ENCODE assay signal across 1 cellular context in genomic region chr7:149790146-149790548, GRCh38.
TF ChIP-seq lines count a peak whose summit lies in the region.

No MANE protein-coding gene starts in this region.

TF ChIP-seq in K562, 482 proteins besides CTCF, POLR2A, EP300 and RAD21 (continued from another document and continues in another):
- TF ChIP-seq TFAP4 (CRISPR knock-in tag; IDR thresholded peaks at IDR 0.05; ENCODE audit: borderline replicate concordance) (peak; percentile 50; the same call in 1 of the 2 replicates), RBFOX2 (IDR thresholded peaks at IDR 0.05; ENCODE audit: low read depth, low read length) (no peak), CHD1 (IDR thresholded peaks at IDR 0.05; ENCODE audit: low read length) (no peak), VEZF1 (CRISPR knock-in tag; IDR thresholded peaks at IDR 0.05) (peak; percentile 37; the same call in 1 of the 2 replicates), ZNF384 (IDR thresholded peaks at IDR 0.05; ENCODE audit: low read depth, low read length) (peak; percentile 34; the same call in 1 of the 2 replicates), RBM39 (optimal IDR thresholded peaks at IDR 0.05; ENCODE audit: low read depth, low read length) (no peak), ZNF24 (IDR thresholded peaks at IDR 0.05) (peak; percentile 52; the same call in 1 of the 2 replicates), TSHZ1 (CRISPR knock-in tag; IDR thresholded peaks at IDR 0.05) (no peak), SIN3B (IDR thresholded peaks at IDR 0.05; ENCODE audit: low read depth) (0 out of 2 replicates have a peak, but pooled peaks have one; percentile 43), MAZ (CRISPR knock-in tag; conservative IDR thresholded peaks at IDR 0.05 in 1 of 2, IDR thresholded peaks at IDR 0.05 in 1 of 2) (peak; percentile 49 to 82; a peak in 3 of 4 replicates), HDAC3 (IDR thresholded peaks at IDR 0.05; ENCODE audit: borderline replicate concordance, partially characterized antibody) (no peak), NONO (IDR thresholded peaks at IDR 0.05; ENCODE audit: low read depth in 2 of 2, low read length in 1 of 2) (0 out of 4 replicates have a peak, but pooled peaks of 1 of the 2 experiments have one; percentile 64), RB1 (IDR thresholded peaks at IDR 0.05; ENCODE audit: low read depth) (peak; percentile 94), ID3 (CRISPR knock-in tag; IDR thresholded peaks at IDR 0.05) (no peak), ID3 (tag; IDR thresholded peaks at IDR 0.05) (peak; percentile 72; the same call in 1 of the 2 replicates), CUX1 (CRISPR knock-in tag; IDR thresholded peaks at IDR 0.05) (no peak), STAG1 (CRISPR knock-in tag; IDR thresholded peaks at IDR 0.05; ENCODE audit: borderline replicate concordance) (peak; percentile 74), ZC3H4 (CRISPR knock-in tag; IDR thresholded peaks at IDR 0.05; ENCODE audit: borderline replicate concordance) (0 out of 2 replicates have a peak, but pooled peaks have one; percentile 62), TARDBP (IDR thresholded peaks at IDR 0.05) (0 out of 2 replicates have a peak, but pooled peaks have one; percentile 32), PRMT5 (CRISPR knock-in tag; IDR thresholded peaks at IDR 0.05) (no peak), POLR2G (IDR thresholded peaks at IDR 0.05; ENCODE audit: low read depth, low read length) (no peak), MITF (IDR thresholded peaks at IDR 0.05) (0 out of 2 replicates have a peak, but pooled peaks have one; percentile 18), FOXP1 (CRISPR knock-in tag; IDR thresholded peaks at IDR 0.05) (peak; percentile 46), ZC3H11A (IDR thresholded peaks at IDR 0.05; ENCODE audit: low read depth, low read length) (0 out of 2 replicates have a peak, but pooled peaks have one; percentile 74), CREB3L1 (IDR thresholded peaks at IDR 0.05; ENCODE audit: borderline replicate concordance, low read depth) (peak; percentile 18; the same call in 1 of the 2 replicates), ZNF740 (CRISPR knock-in tag; IDR thresholded peaks at IDR 0.05) (peak; percentile 90), ZNF740 (tag; IDR thresholded peaks at IDR 0.05) (no peak; a peak in 1 of 4 replicates), ATF7 (IDR thresholded peaks at IDR 0.05) (peak; percentile 32; the same call in 1 of the 2 replicates), HLTF (IDR thresholded peaks at IDR 0.05) (no peak), CCNT2 (IDR thresholded peaks at IDR 0.05; ENCODE audit: borderline replicate concordance, extremely low read depth, insufficient read length, low read depth, low read length) (peak; percentile 61), HDAC8 (tag; IDR thresholded peaks at IDR 0.05) (peak; percentile 27; the same call in 1 of the 2 replicates), ZNF511 (CRISPR knock-in tag; IDR thresholded peaks at IDR 0.05) (peak; percentile 20; the same call in 1 of the 2 replicates), ZBTB33 (CRISPR knock-in tag; IDR thresholded peaks at IDR 0.05) (peak; percentile 79), ZNF140 (CRISPR knock-in tag; IDR thresholded peaks at IDR 0.05) (no peak), TCFL5 (CRISPR knock-in tag; conservative IDR thresholded peaks at IDR 0.05) (no peak), ESRRA (IDR thresholded peaks at IDR 0.05; ENCODE audit: borderline replicate concordance, low read depth) (peak; percentile 47; the same call in 1 of the 2 replicates), MAX (CRISPR knock-in tag; IDR thresholded peaks at IDR 0.05) (peak; percentile 69; the same call in 1 of the 2 replicates)
